ENCODE assay signal across 29 cellular contexts in the genomic region with DNA sequence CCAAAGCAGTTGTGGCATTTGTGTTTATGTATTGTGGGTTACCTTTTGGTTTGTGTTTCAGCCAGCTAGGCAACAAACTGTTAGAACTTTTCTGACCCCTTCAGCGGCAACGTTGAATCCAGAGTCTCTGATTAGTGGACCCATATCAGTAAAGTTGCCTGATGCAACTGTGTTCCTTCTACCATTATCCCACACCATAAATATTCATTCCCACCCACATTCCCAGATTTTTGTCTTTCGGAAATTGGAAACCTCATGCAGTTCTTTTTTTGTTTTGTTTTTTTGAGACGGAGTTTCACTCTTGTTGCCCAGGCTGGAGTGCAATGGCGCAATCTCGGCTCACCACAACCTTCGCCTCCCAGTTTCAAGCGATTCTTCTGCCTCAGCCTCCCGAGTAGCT. TPM values are rescaled to one million over a fixed set of nuclear protein-coding genes. Genes with fewer than 3 reads are reported as not detected.
DNase-seq lines count a peak whose midpoint lies in the region; TF ChIP-seq lines count a peak whose summit lies in the region.
"Had no signal": no experiment of that assay in that cellular context is flagged by ENCODE, and none has a peak within 500 bp of the region (broad histone marks: within the 10 kb centered on the region; RNA-seq: fewer than 3 reads in every experiment).

No MANE protein-coding gene starts in this region.

- H3K4me1 ChIP-seq in mesenchymal stem cell (ENCODE audit: control insufficient read depth, insufficient read depth, low read depth, low read length), result no peaks in the 10 kb centered on the region
- H3K4me1 ChIP-seq in subcutaneous abdominal adipose tissue (ENCODE audit: control insufficient read depth in 5 of 5, insufficient read depth in 5 of 5, low read length in 5 of 5), result peaks cover 0 to 15% (median 6%) of the 10 kb centered on the region in 5 donors
- no peaks in the 10 kb centered on the region for H3K4me1 ChIP-seq in ovary (ENCODE audit: insufficient read depth)
- H3K4me1 ChIP-seq: BE2C, SJCRH30 had no signal

- H3K36me3 ChIP-seq in mesenchymal stem cell (ENCODE audit: control insufficient read depth in 1 of 2, insufficient read depth in 2 of 2, low read depth in 1 of 2, low read length in 2 of 2), result peaks cover 22 to 89% of the 10 kb centered on the region in 2 experiments
- H3K36me3 ChIP-seq in subcutaneous abdominal adipose tissue (ENCODE audit: control insufficient read depth in 5 of 5, insufficient read depth in 5 of 5, low read length in 5 of 5), result peaks cover 10 to 49% (median 29%) of the 10 kb centered on the region in 5 donors
- H3K36me3 ChIP-seq in ovary, result no peaks in the 10 kb centered on the region

- H2BK15ac ChIP-seq in mesenchymal stem cell (ENCODE audit: low read depth, poor library complexity, severe bottlenecking), result no peak overlapping the region

- 97% methylated on average over 9 of the region's 9 CpGs for WGBS in mesenchymal stem cell
- WGBS in ovary, 3 donors, result 40 to 59% (median 54%) methylated on average over 9 of the region's 9 CpGs

- intact Hi-C loops in ovary (cut with DNase I), result loop anchor here in 2 of 4 donors (10.0 kb wide), 2 partner anchors 424 to 594 kb away; no protein-coding TSS in a partner anchor

- no peak overlapping the region for H3K27ac ChIP-seq in mesenchymal stem cell (ENCODE audit: low read length, poor library complexity, severe bottlenecking)
- H3K27ac ChIP-seq in subcutaneous abdominal adipose tissue (ENCODE audit: low read depth, low read length), result peak overlapping the region; percentile 40
- no peak overlapping the region for H3K27ac ChIP-seq in ovary
- H3K27ac ChIP-seq: KMS-11, PC-9, SJCRH30 had no signal

- no peaks in the 10 kb centered on the region for H3K79me1 ChIP-seq in mesenchymal stem cell (replicated peaks; ENCODE audit: low read length, poor library complexity, severe bottlenecking)

- H3K23ac ChIP-seq in mesenchymal stem cell (ENCODE audit: low read length in 2 of 2), result no peak overlapping the region

- H2BK5ac ChIP-seq in mesenchymal stem cell (ENCODE audit: low read depth, low read length, poor library complexity, severe bottlenecking), result no peak overlapping the region

- no peak overlapping the region for H2BK12ac ChIP-seq in mesenchymal stem cell (ENCODE audit: low read length in 2 of 2)

- no peaks in the 10 kb centered on the region for H3K27me3 ChIP-seq in mesenchymal stem cell (ENCODE audit: control insufficient read depth in 1 of 2, insufficient read depth in 1 of 2, low read length in 2 of 2)
- H3K27me3 ChIP-seq in subcutaneous abdominal adipose tissue (ENCODE audit: control insufficient read depth in 5 of 5, insufficient read depth in 4 of 5, low read length in 5 of 5), result no peaks in the 10 kb centered on the region
- H3K27me3 ChIP-seq in ovary, result no peaks in the 10 kb centered on the region
- H3K27me3 ChIP-seq: BE2C, SJCRH30 had no signal

- no peak overlapping the region for H4K91ac ChIP-seq in mesenchymal stem cell (ENCODE audit: low read length)

- H3K4ac ChIP-seq in mesenchymal stem cell (ENCODE audit: low read depth in 1 of 2, low read length in 2 of 2), result no peak overlapping the region

- H3K4me3 ChIP-seq in mesenchymal stem cell (ENCODE audit: insufficient read depth in 1 of 2, low read depth in 1 of 2, low read length in 2 of 2) (no peak overlapping the region), subcutaneous abdominal adipose tissue (ENCODE audit: low read depth in 1 of 5, low read length in 5 of 5) (no peak overlapping the region), ovary (no peak overlapping the region)
- H3K4me3 ChIP-seq: GM12878, GM23338, HAP-1, PC-9, SJCRH30 had no signal

- H3K9me3 ChIP-seq in mesenchymal stem cell (ENCODE audit: control insufficient read depth, low read length) (no peaks in the 10 kb centered on the region), subcutaneous abdominal adipose tissue (ENCODE audit: control insufficient read depth in 5 of 5, low read length in 5 of 5) (no peaks in the 10 kb centered on the region), ovary (no peaks in the 10 kb centered on the region)
- H3K9me3 ChIP-seq: BE2C, HAP-1, SJCRH30 had no signal

- DNase-seq in H4 (ENCODE audit: low spot score) (peak; percentile 79), amniotic epithelial cell (ENCODE audit: low read depth) (peak; percentile 41), mesenchymal stem cell (peak; percentile 20), NCI-H1694 treated with DMSO at 0.1 percent for 48 hours (lab: John Stamatoyannopoulos, UW) (no peak), NCI-H2171 (lab: John Stamatoyannopoulos, UW) (no peak), ovary (no peak)
- DNase-seq: BE2C; CD8-positive, alpha-beta memory T cell; DMS 273 treated with DMSO at 0.1 percent for 48 hours; DMS79; EL; GDM1; HFFc6; NCI-H1092 treated with DMSO at 0.1 percent for 48 hours; NCI-H1436; NCI-H187 treated with DMSO at 0.1 percent for 48 hours; NCI-H446; NCI-H526; PC-9; SJCRH30 had no signal

- no peak for TF ChIP-seq POLR2A in ovary (IDR thresholded peaks at IDR 0.05)

- H3K9ac ChIP-seq in mesenchymal stem cell (ENCODE audit: low read length) (no peak overlapping the region), subcutaneous abdominal adipose tissue (ENCODE audit: low read length in 5 of 5) (no peak overlapping the region)
- H3K9ac ChIP-seq: KMS-11 had no signal

- H2AK5ac ChIP-seq in mesenchymal stem cell (ENCODE audit: low read length, severe bottlenecking), result no peak overlapping the region

- no peak overlapping the region for H3K4me2 ChIP-seq in mesenchymal stem cell (ENCODE audit: low read length, poor library complexity, severe bottlenecking)
- H3K4me2 ChIP-seq: GM23338, KMS-11, PC-9 had no signal

- H3K18ac ChIP-seq in mesenchymal stem cell (ENCODE audit: low read depth in 1 of 2, low read length in 2 of 2), result no peak overlapping the region

- no peak for TF ChIP-seq CTCF in ovary (IDR thresholded peaks at IDR 0.05)

- no peak overlapping the region for H3K14ac ChIP-seq in mesenchymal stem cell (ENCODE audit: low read length in 2 of 2)

- no peak overlapping the region for H2BK120ac ChIP-seq in mesenchymal stem cell (ENCODE audit: low read depth, low read length)

- no peak for TF ChIP-seq EP300 in ovary (IDR thresholded peaks at IDR 0.05)

- H2AFZ ChIP-seq in mesenchymal stem cell (ENCODE audit: low read depth, low read length), result no peak overlapping the region
- H2AFZ ChIP-seq: GM23338, PC-9 had no signal

- H4K8ac ChIP-seq in mesenchymal stem cell (ENCODE audit: low read length), result no peak overlapping the region

RNA-seq across cellular contexts. Expression of a gene that starts 30.7 kb away (rescaled TPM):
- 76.0 and 76.7 TPM in 2 replicates for total RNA-seq in H4 (2014; rRNA removed; shearing (Covaris generic))
- polyA plus RNA-seq in mesenchymal stem cell (2013, experiment 1 of 2), result 83.2 TPM
- polyA plus RNA-seq in mesenchymal stem cell (2013, experiment 2 of 2), result 87.8 TPM
- 10 to 100 TPM; 22.3 to 45.1 (median 38.7) TPM for total RNA-seq in ovary
- 10 to 100 TPM; 34.4 to 42.8 TPM for polyA plus RNA-seq in ovary

RNA-seq across cellular contexts. Expression of a gene that starts 58.6 kb away (rescaled TPM):
- not detected in 2 replicates for total RNA-seq in H4 (2014; rRNA removed; shearing (Covaris generic))
- not detected for polyA plus RNA-seq in mesenchymal stem cell (2013, experiment 1 of 2)
- not detected for polyA plus RNA-seq in mesenchymal stem cell (2013, experiment 2 of 2)
- total RNA-seq in ovary, result not detected
- polyA plus RNA-seq in ovary, result not detected
- total RNA-seq: A673; CD8-positive, alpha-beta memory T cell; GM12878; GM23338; HFFc6; PC-9; Right ventricle myocardium inferior; RPMI7951; SJCRH30 had no signal
- polyA plus RNA-seq: CD14-positive monocyte had no signal

Comparison
In these comparisons a context has a peak if more than half of its experiments do, and no peak if none do; other contexts are left out.
1. DNase-seq: peak in H4 (single experiment), amniotic epithelial cell (single experiment) and mesenchymal stem cell (single experiment); none in NCI-H1694 treated with DMSO at 0.1 percent for 48 hours (single experiment), NCI-H2171 (single experiment) and ovary (0 of 5).